21 cellular contexts compared by ENCODE assay signal in the genomic region with DNA sequence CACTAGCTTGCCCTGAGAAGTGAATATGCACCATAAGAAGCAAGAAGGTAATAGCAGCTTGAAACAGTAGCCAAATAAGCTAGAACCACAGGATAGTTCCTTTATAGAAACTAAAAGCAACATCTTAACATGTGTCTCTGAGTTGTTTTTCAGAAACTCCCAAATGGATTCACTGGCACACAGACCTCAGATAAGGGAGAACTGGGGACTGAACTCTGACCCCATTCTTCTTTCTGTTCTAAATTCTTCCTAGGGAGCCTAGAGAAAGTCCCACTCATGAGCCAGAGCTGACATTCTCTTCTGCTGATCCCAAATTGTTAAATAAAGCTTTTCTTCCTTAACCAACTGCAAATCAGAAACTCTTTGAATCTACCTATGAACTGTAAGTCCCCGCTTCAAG.
A peak's percentile ranks its signal among the peaks of the same experiment; 100 is the strongest.
DNase-seq lines count a peak whose midpoint lies in the region; ATAC-seq, FAIRE-seq and TF ChIP-seq lines count a peak whose summit lies in the region.
"Had no signal": no experiment of that assay in that cellular context is flagged by ENCODE, and none has a peak within 500 bp of the region (broad histone marks: within the 10 kb centered on the region; RNA-seq: fewer than 3 reads in every experiment).

No MANE protein-coding gene starts in this region.

- no TSS peak for BruUV-seq in HepG2 (replicated peaks; lab: Mats Ljungman, UMichigan)

- POLR2A ChIA-PET in HepG2 (lab: Yijun Ruan, JAX): no interaction called here
- POLR2A ChIA-PET in CD8-positive, alpha-beta T cell (lab: Charles Lee): no interaction called here

- H3K4me1 ChIP-seq in liver (ENCODE audit: control insufficient read depth in 4 of 4, insufficient read depth in 4 of 4, low read length in 3 of 4) (peaks cover 0 to 13% (median 4%) of the 10 kb centered on the region in 4 donors), HepG2 (ENCODE audit: insufficient read depth, low read length) (no peaks in the 10 kb centered on the region), right lobe of liver (no peaks in the 10 kb centered on the region)
- no peaks in the 10 kb centered on the region for H3K4me1 ChIP-seq in CD8-positive, alpha-beta T cell (ENCODE audit: insufficient read depth, low read length)
- H3K4me1 ChIP-seq: BE2C had no signal

- H3K9me3 ChIP-seq in liver (ENCODE audit: control insufficient read depth in 4 of 4, low read length in 3 of 4) (no peaks in the 10 kb centered on the region), HepG2 (ENCODE audit: low read length) (no peaks in the 10 kb centered on the region), right lobe of liver (no peaks in the 10 kb centered on the region)
- no peaks in the 10 kb centered on the region for H3K9me3 ChIP-seq in CD8-positive, alpha-beta T cell (ENCODE audit: low read length)
- H3K9me3 ChIP-seq: BE2C had no signal

- H3K27me3 ChIP-seq in liver (ENCODE audit: control insufficient read depth in 4 of 4, insufficient read depth in 4 of 4, low read length in 3 of 4) (no peaks in the 10 kb centered on the region), HepG2 (ENCODE audit: control insufficient read depth in 1 of 2, insufficient read depth in 2 of 2, low read length in 2 of 2) (no peaks in the 10 kb centered on the region; a peak in 1 of 5 replicates), dorsolateral prefrontal cortex (no peaks in the 10 kb centered on the region), right lobe of liver (no peaks in the 10 kb centered on the region)
- H3K27me3 ChIP-seq in CD8-positive, alpha-beta T cell (ENCODE audit: insufficient read depth, low read length): no peaks in the 10 kb centered on the region
- H3K27me3 ChIP-seq: BE2C had no signal

- TF ChIP-seq POLR2A in HepG2 (IDR thresholded peaks at IDR 0.05; ENCODE audit: insufficient read depth in 1 of 2, low read depth in 2 of 2, low read length in 2 of 2): no peak
- TF ChIP-seq POLR2A in right lobe of liver (IDR thresholded peaks at IDR 0.05): no peak

- TF ChIP-seq RAD21 in liver (IDR thresholded peaks at IDR 0.05): no peak
- no peak for TF ChIP-seq RAD21 in HepG2 (CRISPR knock-in tag; IDR thresholded peaks at IDR 0.05)

- no peaks in the 10 kb centered on the region for H3K27me3 Mint-ChIP-seq in stimulated activated naive CD8-positive, alpha-beta T cell treated with anti-CD3 and anti-CD28 coated beads, Interleukin-15, amount 100 ng/mL, for 72 hours
- no peaks in the 10 kb centered on the region for H3K27me3 Mint-ChIP-seq in CD8-positive, alpha-beta T cell (ENCODE audit: low read depth)
- H3K27me3 Mint-ChIP-seq: CD4-positive, CD25-positive, alpha-beta regulatory T cell had no signal

- H3K9me3 Mint-ChIP-seq in stimulated activated naive CD8-positive, alpha-beta T cell treated with anti-CD3 and anti-CD28 coated beads, Interleukin-15, amount 100 ng/mL, for 72 hours: no peaks in the 10 kb centered on the region
- peaks cover 4% of the 10 kb centered on the region for H3K9me3 Mint-ChIP-seq in CD8-positive, alpha-beta T cell

- TF ChIP-seq EP300 in HepG2 (IDR thresholded peaks at IDR 0.05; ENCODE audit: low read depth in 2 of 2, low read length in 2 of 2) (no peak), HepG2 (CRISPR knock-in tag; IDR thresholded peaks at IDR 0.05; ENCODE audit: borderline replicate concordance) (no peak)

- no peaks in the 10 kb centered on the region for H3K79me2 ChIP-seq in HepG2 (ENCODE audit: insufficient read depth, low read length)

- intact Hi-C loops in HepG2 (cut with micrococcal nuclease; ENCODE audit: unreplicated experiment) (no loop called here), dorsolateral prefrontal cortex (cut with DNase I) (no loop called here), right lobe of liver (cut with DNase I) (no loop called here)
- intact Hi-C loops in CD8-positive, alpha-beta T cell (cut with DNase I, micrococcal nuclease): no loop called here

- WGBS in liver: 97% methylated on average over 1 of the region's 1 CpG
- 67% methylated on average over 1 of the region's 1 CpG for WGBS in HepG2 (ENCODE audit: low lambda C conversion rate)
- WGBS in right lobe of liver (ENCODE audit: insufficient coverage, low coverage, low lambda C conversion rate, missing lambda C conversion rate): 92% methylated on average over 1 of the region's 1 CpG

- in situ Hi-C loops in HepG2 (cut with HindIII; ENCODE audit: extremely low pct_ligation_motif_present, low pct_unique_long_range_greater_than_20kb): no loop called here

- TF ChIP-seq CTCF in liver (IDR thresholded peaks at IDR 0.05; ENCODE audit: low read depth, low read length, missing input control): no peak
- TF ChIP-seq CTCF in HepG2 (CRISPR knock-in tag; IDR thresholded peaks at IDR 0.05): no peak
- TF ChIP-seq CTCF in dorsolateral prefrontal cortex (IDR thresholded peaks at IDR 0.05 in 54 of 56, conservative IDR thresholded peaks at IDR 0.05 in 2 of 56; ENCODE audit: low read depth in 1 of 56, partially characterized antibody in 56 of 56): no peak
- TF ChIP-seq CTCF in right lobe of liver (IDR thresholded peaks at IDR 0.05): no peak
- TF ChIP-seq CTCF in CD8-positive, alpha-beta T cell (IDR thresholded peaks at IDR 0.05): no peak

- no peaks in the 10 kb centered on the region for H3K36me3 Mint-ChIP-seq in CD8-positive, alpha-beta T cell
- H3K36me3 Mint-ChIP-seq: CD4-positive, CD25-positive, alpha-beta regulatory T cell had no signal

- H3K4me3 ChIP-seq in liver (ENCODE audit: low read depth in 1 of 3, low read length in 3 of 3) (no peak overlapping the region), HepG2 (replicated peaks in 1 of 3; ENCODE audit: insufficient read depth in 1 of 3, low read depth in 2 of 3, low read length in 3 of 3) (no peak overlapping the region), dorsolateral prefrontal cortex (no peak overlapping the region), right lobe of liver (no peak overlapping the region)
- no peak overlapping the region for H3K4me3 ChIP-seq in CD8-positive, alpha-beta T cell (ENCODE audit: low read depth, low read length)

- FAIRE-seq in HepG2 (lab: Jason Lieb, UNC): no peak
- FAIRE-seq: RCC 7860 had no signal

- H3K27ac ChIP-seq in liver (ENCODE audit: low read depth in 1 of 2, low read length in 2 of 2) (peak overlapping the region in 1 of 2 donors; percentile 19), HepG2 (ENCODE audit: extremely low read length, insufficient read depth, low read length) (no peak overlapping the region), dorsolateral prefrontal cortex (peak overlapping the region in 52 of 59 donors; percentile 2 to 99 (median 50)), right lobe of liver (no peak overlapping the region)
- no peak overlapping the region for H3K27ac ChIP-seq in CD8-positive, alpha-beta T cell (ENCODE audit: low read depth, low read length)

- H3K36me3 ChIP-seq in liver (ENCODE audit: control insufficient read depth in 4 of 4, insufficient read depth in 3 of 4, low read depth in 1 of 4, low read length in 3 of 4): no peaks in the 10 kb centered on the region
- H3K36me3 ChIP-seq in HepG2 (replicated peaks in 1 of 2; ENCODE audit: control insufficient read depth in 1 of 2, insufficient read depth in 2 of 2, low read length in 2 of 2): no peaks in the 10 kb centered on the region
- H3K36me3 ChIP-seq in right lobe of liver: no peaks in the 10 kb centered on the region
- H3K36me3 ChIP-seq in CD8-positive, alpha-beta T cell (ENCODE audit: insufficient read depth, low read length): no peaks in the 10 kb centered on the region
- H3K36me3 ChIP-seq: BE2C had no signal

- H2AFZ ChIP-seq in HepG2 (ENCODE audit: low read length): no peak overlapping the region

- no peak overlapping the region for H3K4me2 ChIP-seq in HepG2 (ENCODE audit: low read depth, low read length)

- ATAC-seq in HepG2 (no peak), right lobe of liver (peak; percentile 30 to 71 (median 61)), GM18519 (IDR thresholded peaks at IDR 0.05; ENCODE audit: low FRiP score, unreplicated experiment) (no peak)
- no peak for ATAC-seq in stimulated activated naive CD8-positive, alpha-beta T cell treated with anti-CD3 and anti-CD28 coated beads, Interleukin-15, amount 100 ng/mL, for 72 hours
- ATAC-seq in CD8-positive, alpha-beta T cell: no peak

- H3K27ac Mint-ChIP-seq in stimulated activated naive CD8-positive, alpha-beta T cell treated with anti-CD3 and anti-CD28 coated beads, Interleukin-15, amount 100 ng/mL, for 72 hours: no peak overlapping the region
- no peak overlapping the region for H3K27ac Mint-ChIP-seq in CD8-positive, alpha-beta T cell
- H3K27ac Mint-ChIP-seq: CD4-positive, CD25-positive, alpha-beta regulatory T cell had no signal

- no peak overlapping the region for H3K9ac ChIP-seq in liver (ENCODE audit: low read depth in 1 of 2, low read length in 2 of 2)
- H3K9ac ChIP-seq in HepG2 (ENCODE audit: insufficient read depth, low read depth, low read length): no peak overlapping the region

- DNase-seq in HepG2 (ENCODE audit: low spot score) (no peak), dorsolateral prefrontal cortex (no peak), right lobe of liver (no peak), activated gamma-delta T cell treated with Interleukin-2 at 50 U/mL for 16 hours (no peak)
- DNase-seq in stimulated activated naive CD8-positive, alpha-beta T cell treated with anti-CD3 and anti-CD28 coated beads, Interleukin-15, amount 100 ng/mL, for 72 hours: no peak
- DNase-seq in CD8-positive, alpha-beta T cell: no peak
- DNase-seq: BE2C; CD4-positive, CD25-positive, alpha-beta regulatory T cell; GF-D8; KBM-7; MV-4-11; NCI-H1417; NCI-H187; NCI-H2107; NCI-H510A; NCI-H748 treated with DMSO at 0.1 percent for 48 hours; NK-92 treated with Interleukin-12 subunit alpha and Interleukin-12 subunit beta, amount 100 ng/mL, for 24 hours; SHP77 had no signal

- CTCF ChIA-PET in HepG2 (lab: Yijun Ruan, JAX; ENCODE audit: low intra/inter-chr PET ratio, low total read pairs): no interaction called here
- CTCF ChIA-PET in CD8-positive, alpha-beta T cell (lab: Charles Lee): no interaction called here

- no peaks in the 10 kb centered on the region for H3K4me1 Mint-ChIP-seq in stimulated activated naive CD8-positive, alpha-beta T cell treated with anti-CD3 and anti-CD28 coated beads, Interleukin-15, amount 100 ng/mL, for 72 hours
- no peaks in the 10 kb centered on the region for H3K4me1 Mint-ChIP-seq in CD8-positive, alpha-beta T cell (ENCODE audit: low read depth)
- H3K4me1 Mint-ChIP-seq: CD4-positive, CD25-positive, alpha-beta regulatory T cell had no signal

- no peak overlapping the region for H3K4me3 Mint-ChIP-seq in stimulated activated naive CD8-positive, alpha-beta T cell treated with anti-CD3 and anti-CD28 coated beads, Interleukin-15, amount 100 ng/mL, for 72 hours
- H3K4me3 Mint-ChIP-seq in CD8-positive, alpha-beta T cell: no peak overlapping the region
- H3K4me3 Mint-ChIP-seq: CD4-positive, CD25-positive, alpha-beta regulatory T cell had no signal

- H4K20me1 ChIP-seq in HepG2 (ENCODE audit: insufficient read depth, low read length): no peaks in the 10 kb centered on the region

TF ChIP-seq in liver, 16 proteins besides CTCF, POLR2A, EP300 and RAD21 (continues in another document):
- TF ChIP-seq RXRA (IDR thresholded peaks at IDR 0.05) (peak in 1 of 2 donors; percentile 7), SP1 (IDR thresholded peaks at IDR 0.05) (no peak), YY1 (IDR thresholded peaks at IDR 0.05) (no peak), HNF4A (conservative IDR thresholded peaks at IDR 0.05) (peak in 1 of 2 donors; percentile 9)

Comparison
In these comparisons a context has a peak if more than half of its experiments do, and no peak if none do; other contexts are left out.
1. ATAC-seq: peak in right lobe of liver (4 of 4); none in HepG2 (single experiment), stimulated activated naive CD8-positive, alpha-beta T cell treated with anti-CD3 and anti-CD28 coated beads, Interleukin-15, amount 100 ng/mL, for 72 hours (single experiment), CD8-positive, alpha-beta T cell (single experiment) and GM18519 (single experiment).
2. H3K27ac ChIP-seq: peak in dorsolateral prefrontal cortex (52 of 59); none in HepG2 (single experiment), right lobe of liver (0 of 3) and CD8-positive, alpha-beta T cell (single experiment).